In the genomic region with DNA sequence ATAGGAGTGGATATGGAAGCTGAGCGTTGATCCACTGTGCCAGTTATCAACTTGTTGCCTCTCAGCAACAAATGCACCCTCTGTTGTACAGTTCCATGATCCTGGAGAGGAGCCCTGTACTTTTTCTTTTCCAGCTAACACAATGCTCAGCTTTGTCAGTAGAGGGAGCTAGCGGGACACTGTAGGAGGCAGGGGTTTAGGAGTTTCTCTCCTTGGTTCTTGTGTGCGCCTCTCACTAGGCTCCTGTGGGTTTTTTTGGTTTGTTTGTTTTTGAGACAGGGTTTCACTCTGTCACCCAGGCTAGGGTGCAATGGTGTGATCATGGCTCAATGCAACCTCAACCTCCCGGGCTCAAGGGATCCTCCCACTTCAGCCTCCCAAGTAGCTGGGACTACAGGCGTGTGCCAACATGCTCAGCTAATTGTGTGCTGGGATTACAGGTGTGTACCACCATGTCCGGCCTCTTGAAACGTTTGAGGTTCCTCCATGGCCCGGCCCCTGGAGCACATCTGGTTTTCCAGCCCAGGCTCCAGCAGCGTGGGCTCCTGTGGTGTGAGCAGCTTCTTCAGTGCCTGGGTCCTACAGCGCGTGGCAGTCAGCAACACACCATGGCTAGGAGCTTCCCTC, we compare ENCODE assay signal across 8 cellular contexts. TPM values are rescaled to one million over a fixed set of nuclear protein-coding genes. Genes with fewer than 3 reads are reported as not detected.
DNase-seq lines count a peak whose midpoint lies in the region; ATAC-seq, FAIRE-seq and TF ChIP-seq lines count a peak whose summit lies in the region.

No MANE protein-coding gene starts in this region.

- no peak overlapping the region for H3K27ac Mint-ChIP-seq in activated T-helper 17 cell treated with anti-CD3 and anti-CD28 coated beads, Interleukin-2, amount 50 U/mL, for 72 hours

- peaks cover 4% of the 10 kb centered on the region for H3K27me3 Mint-ChIP-seq in activated T-helper 17 cell treated with anti-CD3 and anti-CD28 coated beads, Interleukin-2, amount 50 U/mL, for 72 hours

- H3K4me2 ChIP-seq in osteoblast (ENCODE audit: insufficient read depth, low read length) = no peak overlapping the region

- no peaks in the 10 kb centered on the region for H3K36me3 ChIP-seq in osteoblast (ENCODE audit: insufficient read depth, low read length)

- H2AFZ ChIP-seq in osteoblast (ENCODE audit: low read length) = peak overlapping the region; percentile 30

- no peaks in the 10 kb centered on the region for H3K27me3 ChIP-seq in osteoblast (ENCODE audit: insufficient read depth, low read length)

- no peak overlapping the region for H3K27ac ChIP-seq in osteoblast (ENCODE audit: low read depth, low read length)

- peak; percentile 61 for ATAC-seq in HG03378 (IDR thresholded peaks at IDR 0.05; ENCODE audit: unreplicated experiment)
- ATAC-seq in activated T-helper 17 cell treated with anti-CD3 and anti-CD28 coated beads, Interleukin-2, amount 50 U/mL, for 72 hours (replicated peaks) = peak; percentile 95
- no peak for ATAC-seq in HG02970 (IDR thresholded peaks at IDR 0.05; ENCODE audit: low FRiP score, unreplicated experiment)

- FAIRE-seq in GM12891 (lab: Jason Lieb, UNC) = peak; percentile 82

- TF ChIP-seq POLR2A in GM12891 (IDR thresholded peaks at IDR 0.05; ENCODE audit: low read depth, low read length) = no peak

- H4K20me1 ChIP-seq in osteoblast (ENCODE audit: insufficient read depth, low read length) = no peaks in the 10 kb centered on the region

- H3K4me1 ChIP-seq in osteoblast (ENCODE audit: insufficient read depth, low read length) = peaks cover 5% of the 10 kb centered on the region

- H3K4me3 ChIP-seq in osteoblast (ENCODE audit: insufficient read depth, low read length) = no peak overlapping the region

- no peaks in the 10 kb centered on the region for H3K9me3 Mint-ChIP-seq in activated T-helper 17 cell treated with anti-CD3 and anti-CD28 coated beads, Interleukin-2, amount 50 U/mL, for 72 hours

- DNase-seq in AML-193 (lab: John Stamatoyannopoulos, UW) (peak; percentile 77 to 78), GM12891 (ENCODE audit: insufficient read length, low spot score) (peak; percentile 68), NOMO-1 (lab: John Stamatoyannopoulos, UW; ENCODE audit: unreplicated experiment in 2 of 2) (peak; percentile 67 to 75), foreskin melanocyte (peak; percentile 82), osteoblast (ENCODE audit: insufficient read length, low spot score, missing footprints) (peak; percentile 88)

- no peaks in the 10 kb centered on the region for H3K9me3 ChIP-seq in osteoblast (ENCODE audit: low read depth, low read length)

- H3K36me3 Mint-ChIP-seq in activated T-helper 17 cell treated with anti-CD3 and anti-CD28 coated beads, Interleukin-2, amount 50 U/mL, for 72 hours (ENCODE audit: low read depth) = no peaks in the 10 kb centered on the region

- no peaks in the 10 kb centered on the region for H3K79me2 ChIP-seq in osteoblast (ENCODE audit: insufficient read depth, low read length)

- H3K4me1 Mint-ChIP-seq in activated T-helper 17 cell treated with anti-CD3 and anti-CD28 coated beads, Interleukin-2, amount 50 U/mL, for 72 hours = no peaks in the 10 kb centered on the region

- H3K4me3 Mint-ChIP-seq in activated T-helper 17 cell treated with anti-CD3 and anti-CD28 coated beads, Interleukin-2, amount 50 U/mL, for 72 hours = no peak overlapping the region

- TF ChIP-seq CTCF in osteoblast (IDR thresholded peaks at IDR 0.05; ENCODE audit: extremely low read depth, low read depth, low read length) = peak; percentile 93

TF ChIP-seq in GM12891, 5 proteins besides CTCF, POLR2A, EP300 and RAD21:
- TF ChIP-seq SPI1 (IDR thresholded peaks at IDR 0.05; ENCODE audit: low read depth, low read length) (no peak), POU2F2 (IDR thresholded peaks at IDR 0.05; ENCODE audit: low read depth, low read length) (no peak), POLR2AphosphoS5 (IDR thresholded peaks at IDR 0.05; ENCODE audit: low read depth, low read length) (no peak), TAF1 (IDR thresholded peaks at IDR 0.05; ENCODE audit: low read depth, low read length) (no peak), PAX5 (IDR thresholded peaks at IDR 0.05; ENCODE audit: insufficient read depth, low read length, severe bottlenecking) (no peak)

RNA-seq across cellular contexts. Expression of gene MARVELD1, which starts 12.0 kb away (rescaled TPM):
- polyA plus RNA-seq in GM12891 (2012; ENCODE audit: low read depth, missing spikeins) = 1.5 TPM
- total RNA-seq in activated T-helper 17 cell treated with anti-CD3 and anti-CD28 coated beads, Interleukin-2, amount 50 U/mL, for 72 hours = 1 to 10 TPM; 2.0 TPM
- total RNA-seq in osteoblast = 56.6 and 57.5 TPM in 2 replicates

RNA-seq across cellular contexts. Expression of gene AVPI1, which starts 14.5 kb away (rescaled TPM):
- 0.77 TPM for polyA plus RNA-seq in GM12891 (2012; ENCODE audit: low read depth, missing spikeins)
- 1 to 10 TPM; 1.5 to 1.9 TPM for total RNA-seq in activated T-helper 17 cell treated with anti-CD3 and anti-CD28 coated beads, Interleukin-2, amount 50 U/mL, for 72 hours
- total RNA-seq in osteoblast = 101 and 105 TPM in 2 replicates

RNA-seq across cellular contexts. Expression of gene ZFYVE27, which starts 35.4 kb away (rescaled TPM):
- polyA plus RNA-seq in GM12891 (2012; ENCODE audit: low read depth, missing spikeins) = 14.6 TPM
- 10 to 100 TPM; 31.1 to 36.8 TPM for total RNA-seq in activated T-helper 17 cell treated with anti-CD3 and anti-CD28 coated beads, Interleukin-2, amount 50 U/mL, for 72 hours
- 16.5 and 19.9 TPM in 2 replicates for total RNA-seq in osteoblast

Comparison
In these comparisons a context has a peak if more than half of its experiments do, and no peak if none do; other contexts are left out.
1. RNA of gene MARVELD1, which starts 12.0 kb away (total RNA-seq): 56.6 to 57.5 TPM in osteoblast; 2.0 TPM in activated T-helper 17 cell treated with anti-CD3 and anti-CD28 coated beads, Interleukin-2, amount 50 U/mL, for 72 hours; every median in the first group is over 10 times any median in the second.
2. RNA of gene AVPI1, which starts 14.5 kb away (total RNA-seq): 101 to 105 TPM in osteoblast; 1.5 to 1.9 TPM in activated T-helper 17 cell treated with anti-CD3 and anti-CD28 coated beads, Interleukin-2, amount 50 U/mL, for 72 hours; every median in the first group is over 10 times any median in the second.
3. Peak in every context shown above with its lines, with median percentiles within 50 percentile points of each other: DNase-seq.